In genomic region chr6:111134470-111134869, GRCh38 we compare ENCODE assay signal across 6 cellular contexts. TPM values are rescaled to one million over a fixed set of nuclear protein-coding genes. Genes with fewer than 3 reads are reported as not detected.
DNase-seq lines count a peak whose midpoint lies in the region; ATAC-seq, FAIRE-seq and TF ChIP-seq lines count a peak whose summit lies in the region.
"Not testable (repeated sequence)": the region's sequence is repeated elsewhere in the genome, so short reads cannot be mapped to it uniquely, and the experiment has no call there.
"Had no signal": no experiment of that assay in that cellular context is flagged by ENCODE, and none has a peak within 500 bp of the region (broad histone marks: within the 10 kb centered on the region; RNA-seq: fewer than 3 reads in every experiment).

No MANE protein-coding gene starts in this region.

- H3K27me3 ChIP-seq in adrenal gland; HepG2 (ENCODE audit: control insufficient read depth in 1 of 2, insufficient read depth in 2 of 2, low read length in 2 of 2); psoas muscle (ENCODE audit: insufficient read depth in 3 of 3, low read length in 2 of 3): not testable (repeated sequence)

- intact Hi-C loops in adrenal gland (cut with DNase I); HepG2 (cut with micrococcal nuclease; ENCODE audit: unreplicated experiment); psoas muscle (cut with DNase I): not testable (repeated sequence)

- ATAC-seq in HepG2: 0 out of 3 replicates have a peak, but pooled peaks have one; percentile 41
- ATAC-seq in psoas muscle: not testable (repeated sequence)

- peak overlapping the region in 4 of 5 donors; percentile 28 to 83 (median 70) for H3K27ac ChIP-seq in adrenal gland
- not testable (repeated sequence) for H3K27ac ChIP-seq in HepG2 (ENCODE audit: extremely low read length, insufficient read depth, low read length)
- peak overlapping the region; percentile 69 for H3K27ac ChIP-seq in psoas muscle

- peak; percentile 12 for FAIRE-seq in HepG2 (lab: Jason Lieb, UNC)

- 0 out of 2 replicates have a peak overlapping the region, but pooled peaks have one; percentile 6 for H3K4me2 ChIP-seq in HepG2 (ENCODE audit: low read depth, low read length)

- not testable (repeated sequence) for BruUV-seq in HepG2 (replicated peaks; lab: Mats Ljungman, UMichigan)

- H4K20me1 ChIP-seq in HepG2 (ENCODE audit: insufficient read depth, low read length): not testable (repeated sequence)

- not testable (repeated sequence) for H3K79me2 ChIP-seq in HepG2 (ENCODE audit: insufficient read depth, low read length)

- POLR2A ChIA-PET in HepG2 (lab: Yijun Ruan, JAX): not testable (repeated sequence)

- not testable (repeated sequence) for H3K9ac ChIP-seq in HepG2 (ENCODE audit: insufficient read depth, low read depth, low read length)

- TF ChIP-seq POLR2A in adrenal gland (IDR thresholded peaks at IDR 0.05); HepG2 (IDR thresholded peaks at IDR 0.05; ENCODE audit: insufficient read depth in 1 of 2, low read depth in 2 of 2, low read length in 2 of 2): not testable (repeated sequence)

- DNase-seq in M059J (ENCODE audit: low read depth): peak; percentile 55
- DNase-seq in adrenal gland: peak in 4 of 7 donors; percentile 29 to 42 (median 32)
- peak; percentile 89 for DNase-seq in foreskin melanocyte
- peak; percentile 72 for DNase-seq in HepG2 (ENCODE audit: low spot score)
- not testable (repeated sequence) for DNase-seq in psoas muscle

- not testable (repeated sequence) for TF ChIP-seq RAD21 in HepG2 (CRISPR knock-in tag; IDR thresholded peaks at IDR 0.05)

- 36 to 60% (median 47%) methylated on average over 3 to 4 of the region's 4 CpGs for whole genome bisulfite sequencing in adrenal gland, 4 donors
- 17% methylated on average over 3 of the region's 4 CpGs for WGBS in HepG2 (ENCODE audit: low lambda C conversion rate)
- 67 to 86% (median 72%) methylated on average over 4 of the region's 4 CpGs for WGBS in psoas muscle, 3 donors

- H3K9me3 ChIP-seq in adrenal gland (replicated peaks in 1 of 3); HepG2 (ENCODE audit: low read length); psoas muscle: not testable (repeated sequence)

- H3K4me3 ChIP-seq in adrenal gland; HepG2 (replicated peaks in 1 of 3; ENCODE audit: insufficient read depth in 1 of 3, low read depth in 2 of 3, low read length in 3 of 3); psoas muscle: not testable (repeated sequence)

- TF ChIP-seq CTCF in adrenal gland (IDR thresholded peaks at IDR 0.05); HepG2 (CRISPR knock-in tag; IDR thresholded peaks at IDR 0.05); psoas muscle (IDR thresholded peaks at IDR 0.05): not testable (repeated sequence)

- in situ Hi-C loops in HepG2 (cut with HindIII; ENCODE audit: extremely low pct_ligation_motif_present, low pct_unique_long_range_greater_than_20kb): not testable (repeated sequence)

- H2AFZ ChIP-seq in HepG2 (ENCODE audit: low read length): not testable (repeated sequence)

- H3K36me3 ChIP-seq in adrenal gland (replicated peaks in 1 of 2); HepG2 (replicated peaks in 1 of 2; ENCODE audit: control insufficient read depth in 1 of 2, insufficient read depth in 2 of 2, low read length in 2 of 2): not testable (repeated sequence)
- H3K36me3 ChIP-seq in psoas muscle (ENCODE audit: insufficient read depth in 1 of 2, low read depth in 1 of 2): peaks cover 0 to 19% of the 10 kb centered on the region in 2 donors

- H3K4me1 ChIP-seq in adrenal gland (replicated peaks in 1 of 2) (peaks cover 21 to 24% of the 10 kb centered on the region in 2 donors), HepG2 (ENCODE audit: insufficient read depth, low read length) (peaks cover 54% of the 10 kb centered on the region), psoas muscle (peaks cover 54% of the 10 kb centered on the region)

- not testable (repeated sequence) for TF ChIP-seq EP300 in HepG2 (IDR thresholded peaks at IDR 0.05; ENCODE audit: low read depth in 2 of 2, low read length in 2 of 2); HepG2 (CRISPR knock-in tag; IDR thresholded peaks at IDR 0.05; ENCODE audit: borderline replicate concordance)

- CTCF ChIA-PET in HepG2 (lab: Yijun Ruan, JAX; ENCODE audit: low intra/inter-chr PET ratio, low total read pairs): not testable (repeated sequence)

TF ChIP-seq in HepG2, 621 proteins besides CTCF, POLR2A, EP300 and RAD21 (continues in another document):
- TF ChIP-seq POGZ (CRISPR knock-in tag; IDR thresholded peaks at IDR 0.05): 0 out of 2 replicates have a peak, but pooled peaks have one; percentile 21
- TF ChIP-seq SRF (IDR thresholded peaks at IDR 0.05; ENCODE audit: low read depth, low read length): 0 out of 2 replicates have a peak, but pooled peaks have one; percentile 27
- TF ChIP-seq, protein P1, sequence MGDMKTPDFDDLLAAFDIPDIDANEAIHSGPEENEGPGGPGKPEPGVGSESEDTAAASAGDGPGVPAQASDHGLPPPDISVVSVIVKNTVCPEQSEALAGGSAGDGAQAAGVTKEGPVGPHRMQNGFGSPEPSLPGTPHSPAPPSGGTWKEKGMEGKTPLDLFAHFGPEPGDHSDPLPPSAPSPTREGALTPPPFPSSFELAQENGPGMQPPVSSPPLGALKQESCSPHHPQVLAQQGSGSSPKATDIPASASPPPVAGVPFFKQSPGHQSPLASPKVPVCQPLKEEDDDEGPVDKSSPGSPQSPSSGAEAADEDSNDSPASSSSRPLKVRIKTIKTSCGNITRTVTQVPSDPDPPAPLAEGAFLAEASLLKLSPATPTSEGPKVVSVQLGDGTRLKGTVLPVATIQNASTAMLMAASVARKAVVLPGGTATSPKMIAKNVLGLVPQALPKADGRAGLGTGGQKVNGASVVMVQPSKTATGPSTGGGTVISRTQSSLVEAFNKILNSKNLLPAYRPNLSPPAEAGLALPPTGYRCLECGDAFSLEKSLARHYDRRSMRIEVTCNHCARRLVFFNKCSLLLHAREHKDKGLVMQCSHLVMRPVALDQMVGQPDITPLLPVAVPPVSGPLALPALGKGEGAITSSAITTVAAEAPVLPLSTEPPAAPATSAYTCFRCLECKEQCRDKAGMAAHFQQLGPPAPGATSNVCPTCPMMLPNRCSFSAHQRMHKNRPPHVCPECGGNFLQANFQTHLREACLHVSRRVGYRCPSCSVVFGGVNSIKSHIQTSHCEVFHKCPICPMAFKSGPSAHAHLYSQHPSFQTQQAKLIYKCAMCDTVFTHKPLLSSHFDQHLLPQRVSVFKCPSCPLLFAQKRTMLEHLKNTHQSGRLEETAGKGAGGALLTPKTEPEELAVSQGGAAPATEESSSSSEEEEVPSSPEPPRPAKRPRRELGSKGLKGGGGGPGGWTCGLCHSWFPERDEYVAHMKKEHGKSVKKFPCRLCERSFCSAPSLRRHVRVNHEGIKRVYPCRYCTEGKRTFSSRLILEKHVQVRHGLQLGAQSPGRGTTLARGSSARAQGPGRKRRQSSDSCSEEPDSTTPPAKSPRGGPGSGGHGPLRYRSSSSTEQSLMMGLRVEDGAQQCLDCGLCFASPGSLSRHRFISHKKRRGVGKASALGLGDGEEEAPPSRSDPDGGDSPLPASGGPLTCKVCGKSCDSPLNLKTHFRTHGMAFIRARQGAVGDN (CRISPR knock-in tag; IDR thresholded peaks at IDR 0.05): peak; percentile 23; the same call in 1 of the 2 replicates
- peak; percentile 63; the same call in 1 of the 2 replicates for TF ChIP-seq ZNF362 (CRISPR knock-in tag; IDR thresholded peaks at IDR 0.05; ENCODE audit: borderline replicate concordance)
- TF ChIP-seq HNF4A (CRISPR knock-in tag; IDR thresholded peaks at IDR 0.05): peak; percentile 18

RNA-seq across cellular contexts. Expression of gene SLC16A10, which starts 47.2 kb away (rescaled TPM):
- 1.7 and 2.1 TPM in 2 replicates for total RNA-seq in M059J (2014; rRNA removed; shearing (Covaris generic))
- total RNA-seq in adrenal gland (10 to 100 TPM; 15.9 to 97.0 (median 31.1) TPM), HepG2 (2016; rRNA removed; fragmentation: Illumina TruSeq; extraction: Trizol) (11.3 and 20.1 TPM in 2 replicates), psoas muscle (100 to 1,000 TPM in 1 of 4 donors, 10 to 100 TPM in 3; 33.9 to 106 (median 56.1) TPM)
- polyA plus RNA-seq in adrenal gland (1 to 10 TPM; 4.6 to 8.2 (median 4.9) TPM), HepG2 (2011; rRNA removed) (4.5 and 8.2 TPM in 2 replicates), psoas muscle (10 to 100 TPM; 13.9 to 50.3 (median 39.3) TPM)
- total RNA-seq in HepG2 (2016; cell fraction: cytosol; rRNA removed; fragmentation: Illumina TruSeq; extraction: Trizol; ENCODE audit: low read depth): 23.5 and 27.5 TPM in 2 replicates
- total RNA-seq in HepG2 (2016; cell fraction: insoluble cytoplasmic fraction; rRNA removed; fragmentation: Illumina TruSeq; extraction: Trizol): 10.2 and 19.1 TPM in 2 replicates
- total RNA-seq in HepG2 (2016; cell fraction: membrane; rRNA removed; fragmentation: Illumina TruSeq; extraction: Trizol): 10.8 and 11.8 TPM in 2 replicates
- total RNA-seq in HepG2 (2016; cell fraction: nucleus; rRNA removed; fragmentation: Illumina TruSeq; extraction: Trizol): 16.5 and 19.2 TPM in 2 replicates
- polyA plus RNA-seq in HepG2 (2011; cell fraction: cytosol; rRNA removed): 6.4 and 7.7 TPM in 2 replicates
- polyA plus RNA-seq in HepG2 (2011; cell fraction: nucleus; rRNA removed): 3.4 and 3.6 TPM in 2 replicates
- 3.2 and 7.8 TPM in 2 replicates for polyA plus RNA-seq in HepG2 (2012)
- polyA plus RNA-seq in HepG2 (2016; cell fraction: cytosol; fragmentation: Illumina TruSeq; extraction: Trizol; ENCODE audit: low read depth): 1.3 and 1.8 TPM in 2 replicates
- polyA plus RNA-seq in HepG2 (2016; cell fraction: insoluble cytoplasmic fraction; fragmentation: Illumina TruSeq; extraction: Trizol; ENCODE audit: low read depth): 6.8 and 7.5 TPM in 2 replicates
- polyA plus RNA-seq in HepG2 (2016; cell fraction: membrane; fragmentation: Illumina TruSeq; extraction: Trizol; ENCODE audit: low read depth): 2.7 and 2.9 TPM in 2 replicates
- 14.6 and 16.1 TPM in 2 replicates for polyA plus RNA-seq in HepG2 (2016; cell fraction: nucleus; fragmentation: Illumina TruSeq; extraction: Trizol; ENCODE audit: insufficient read depth, low read depth)
- polyA minus RNA-seq in HepG2 (2011; rRNA and poly(A)+ RNA removed; ENCODE audit: low replicate concordance): 43.8 TPM in 1 of 2 replicates, not detected in the other
- polyA minus RNA-seq in HepG2 (2011; cell fraction: cytosol; rRNA and poly(A)+ RNA removed): 13.5 and 16.3 TPM in 2 replicates
- 10.4 and 11.1 TPM in 2 replicates for polyA minus RNA-seq in HepG2 (2011; cell fraction: nucleus; rRNA and poly(A)+ RNA removed)
- polyA plus RNA-seq: BJ had no signal
